ENCODE assay signal across 1 cellular context in genomic region chr16:73021866-73022495, GRCh38.
TF ChIP-seq lines count a peak whose summit lies in the region.

No MANE protein-coding gene starts in this region.

TF ChIP-seq in IMR-90, 13 proteins besides CTCF, POLR2A, EP300 and RAD21 (continued from another document):
- TF ChIP-seq ELK1 (IDR thresholded peaks at IDR 0.05; ENCODE audit: borderline replicate concordance, low read depth, low read length) (no peak), SMC3 (IDR thresholded peaks at IDR 0.05; ENCODE audit: low read depth, low read length) (no peak), NFE2L2 (IDR thresholded peaks at IDR 0.05; ENCODE audit: low read depth, low read length) (no peak), CEBPB (IDR thresholded peaks at IDR 0.05; ENCODE audit: low read depth, low read length) (no peak), MAZ (IDR thresholded peaks at IDR 0.05; ENCODE audit: borderline replicate concordance, low read depth, low read length) (no peak), BHLHE40 (IDR thresholded peaks at IDR 0.05; ENCODE audit: low read depth, low read length) (no peak), RCOR1 (IDR thresholded peaks at IDR 0.05; ENCODE audit: insufficient replicate concordance, low read length) (no peak), FOS (IDR thresholded peaks at IDR 0.05; ENCODE audit: low read depth, low read length) (no peak), CHD1 (IDR thresholded peaks at IDR 0.05; ENCODE audit: low read depth, low read length) (no peak)
- TF ChIP-seq, protein P1, sequence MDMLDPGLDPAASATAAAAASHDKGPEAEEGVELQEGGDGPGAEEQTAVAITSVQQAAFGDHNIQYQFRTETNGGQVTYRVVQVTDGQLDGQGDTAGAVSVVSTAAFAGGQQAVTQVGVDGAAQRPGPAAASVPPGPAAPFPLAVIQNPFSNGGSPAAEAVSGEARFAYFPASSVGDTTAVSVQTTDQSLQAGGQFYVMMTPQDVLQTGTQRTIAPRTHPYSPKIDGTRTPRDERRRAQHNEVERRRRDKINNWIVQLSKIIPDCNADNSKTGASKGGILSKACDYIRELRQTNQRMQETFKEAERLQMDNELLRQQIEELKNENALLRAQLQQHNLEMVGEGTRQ (IDR thresholded peaks at IDR 0.05; ENCODE audit: low read depth, low read length): no peak
